In genomic region chr19:47021536-47022139, GRCh38 we compare ENCODE assay signal across 9 cellular contexts. TPM values are rescaled to one million over a fixed set of nuclear protein-coding genes. Genes with fewer than 3 reads are reported as not detected.
DNase-seq lines count a peak whose midpoint lies in the region; ATAC-seq and TF ChIP-seq lines count a peak whose summit lies in the region.
"Had no signal": no experiment of that assay in that cellular context is flagged by ENCODE, and none has a peak within 500 bp of the region (broad histone marks: within the 10 kb centered on the region; RNA-seq: fewer than 3 reads in every experiment).

No MANE protein-coding gene starts in this region.

- no peaks in the 10 kb centered on the region for H3K9me3 ChIP-seq in iPS DF 6.9 (ENCODE audit: control insufficient read depth, insufficient read depth, low read length)
- no peaks in the 10 kb centered on the region for H3K9me3 ChIP-seq in skeletal muscle satellite cell (replicated peaks; ENCODE audit: low read length)

- in situ Hi-C loops in KBM-7 (cut with MboI; ENCODE audit: low pct_unique_long_range_greater_than_20kb, low sequenced_read_pairs) = no loop called here

- DNase-seq in NCI-H146 (lab: John Stamatoyannopoulos, UW) = peak; percentile 36
- DNase-seq in NCI-H146 treated with DMSO at 0.1 percent for 48 hours (lab: John Stamatoyannopoulos, UW; ENCODE audit: unreplicated experiment) = no peak
- DNase-seq in iPS DF 6.9 (ENCODE audit: low read depth, low spot score) = no peak
- DNase-seq in NCI-H226 = no peak
- DNase-seq in KBM-7 = no peak
- DNase-seq in naive thymus-derived CD8-positive, alpha-beta T cell = no peak
- DNase-seq: foreskin melanocyte had no signal

- H3K27me3 ChIP-seq in iPS DF 6.9 (ENCODE audit: control insufficient read depth, insufficient read depth, low read length) (peaks cover 29% of the 10 kb centered on the region), skeletal muscle satellite cell (ENCODE audit: control insufficient read depth, insufficient read depth, low read length) (peaks cover 48% of the 10 kb centered on the region)

- H3K4me1 ChIP-seq in iPS DF 6.9 (ENCODE audit: control insufficient read depth, insufficient read depth, low read length) = peaks cover 3% of the 10 kb centered on the region; the same call in 1 of the 2 replicates
- peaks cover 16% of the 10 kb centered on the region for H3K4me1 ChIP-seq in skeletal muscle satellite cell (ENCODE audit: control insufficient read depth, insufficient read depth, low read length)

- no CpG with 5 or more reads among the region's 50 CpGs for WGBS in iPS DF 6.9 (ENCODE audit: insufficient coverage, insufficient read length)

- peak overlapping the region in 3 of 10 donors; percentile 37 to 75 (median 61) for H3K4me3 Mint-ChIP-seq in naive thymus-derived CD8-positive, alpha-beta T cell

- H3K27ac Mint-ChIP-seq in naive thymus-derived CD8-positive, alpha-beta T cell = peak overlapping the region in 1 of 10 donors; percentile 49

- no peaks in the 10 kb centered on the region for H3K36me3 ChIP-seq in iPS DF 6.9 (ENCODE audit: control insufficient read depth, insufficient read depth, low read length)
- no peaks in the 10 kb centered on the region for H3K36me3 ChIP-seq in skeletal muscle satellite cell (ENCODE audit: insufficient read depth, low read length)

- TF ChIP-seq CTCF in WI38 (IDR thresholded peaks at IDR 0.05; ENCODE audit: low read depth, low read length) = no peak

- H3K9me3 Mint-ChIP-seq in naive thymus-derived CD8-positive, alpha-beta T cell = no peaks in the 10 kb centered on the region

- H3K9ac ChIP-seq in skeletal muscle satellite cell (ENCODE audit: low read depth, low read length) = no peak overlapping the region

- no peak overlapping the region for H3K27ac ChIP-seq in iPS DF 6.9 (ENCODE audit: low read length)

- H3K4me3 ChIP-seq in WI38 (ENCODE audit: low read depth, low read length) (peak overlapping the region; percentile 54), iPS DF 6.9 (ENCODE audit: low read length) (peak overlapping the region; percentile 15; the same call in 1 of the 2 replicates), skeletal muscle satellite cell (ENCODE audit: low read length) (peak overlapping the region; percentile 60)

- ATAC-seq in naive thymus-derived CD8-positive, alpha-beta T cell = no peak

- H3K36me3 Mint-ChIP-seq in naive thymus-derived CD8-positive, alpha-beta T cell = no peaks in the 10 kb centered on the region

- peak overlapping the region; percentile 86 for H3K4me2 ChIP-seq in skeletal muscle satellite cell (ENCODE audit: low read length)

- peaks cover 13 to 52% (median 40%) of the 10 kb centered on the region in 5 donors for H3K27me3 Mint-ChIP-seq in naive thymus-derived CD8-positive, alpha-beta T cell

- peaks cover 5 to 18% (median 13%) of the 10 kb centered on the region in 4 donors for H3K4me1 Mint-ChIP-seq in naive thymus-derived CD8-positive, alpha-beta T cell

- POLR2A ChIA-PET in naive thymus-derived CD8-positive, alpha-beta T cell (lab: Charles Lee) = interaction anchor here (0.6 kb wide), 1 partner anchor 11 kb away, joined by 3 read pairs; no protein-coding TSS in a partner anchor

RNA-seq across cellular contexts. Expression of gene NPAS1, which starts 2.0 kb away (rescaled TPM):
- total RNA-seq in skeletal muscle satellite cell (2012; rRNA removed) = 3.7 and 4.3 TPM in 2 replicates
- total RNA-seq in naive thymus-derived CD8-positive, alpha-beta T cell = 1 to 10 TPM in 1 of 2 experiments, under 1 TPM in 1; 0.62 to 1.1 TPM
- polyA plus RNA-seq in naive thymus-derived CD8-positive, alpha-beta T cell = under 1 TPM; 0.16 to 0.60 (median 0.22) TPM

RNA-seq across cellular contexts. Expression of gene TMEM160, which starts 26.8 kb away (rescaled TPM):
- 23.8 and 28.4 TPM in 2 replicates for total RNA-seq in skeletal muscle satellite cell (2012; rRNA removed)
- 10 to 100 TPM; 30.1 to 31.7 TPM for total RNA-seq in naive thymus-derived CD8-positive, alpha-beta T cell
- 100 to 1,000 TPM; 118 to 154 (median 144) TPM for polyA plus RNA-seq in naive thymus-derived CD8-positive, alpha-beta T cell
